In genomic region chr10:87059401-87059800, GRCh38 we compare ENCODE assay signal across 25 cellular contexts. TPM values are rescaled to one million over a fixed set of nuclear protein-coding genes. Genes with fewer than 3 reads are reported as not detected.
"Had no signal": no experiment of that assay in that cellular context is flagged by ENCODE, and none has a peak within 500 bp of the region (broad histone marks: within the 10 kb centered on the region; RNA-seq: fewer than 3 reads in every experiment).

No MANE protein-coding gene starts in this region.

- FAIRE-seq: K562, RCC 7860 had no signal

- H3K27me3 ChIP-seq: SJSA1 had no signal

- H3K27ac ChIP-seq: KMS-11, SJSA1, SK-N-MC had no signal

- ATAC-seq: K562 had no signal

- H3K4me3 ChIP-seq: K562, SJSA1, SK-N-MC had no signal

- H3K4me1 ChIP-seq: SJSA1 had no signal

- H3K9me3 ChIP-seq: SJSA1 had no signal

- DNase-seq: MV-4-11, NCI-H1048, NCI-H1105, NCI-H1417, NCI-H1436 treated with DMSO at 0.1 percent for 48 hours, NCI-H1694, NCI-H187 treated with DMSO at 0.1 percent for 48 hours, NCI-H2029 treated with DMSO at 0.1 percent for 48 hours, NCI-H2171 treated with DMSO at 0.1 percent for 48 hours, NCI-H524, NCI-H526 treated with DMSO at 0.1 percent for 48 hours, NCI-H748 treated with DMSO at 0.1 percent for 48 hours, Right ventricle myocardium superior, RPMI8226, SIG-M5 had no signal

- H3K9ac ChIP-seq: KMS-11 had no signal

- H3K4me2 ChIP-seq: KMS-11 had no signal

RNA-seq across cellular contexts. Expression of gene FAM25A, which starts 39.3 kb away (rescaled TPM):
- total RNA-seq: HT-29, K562, LHCN-M2, MCF 10A, NCI-H460, Right ventricle myocardium superior, SJSA1 had no signal
- polyA plus RNA-seq: IgD-negative memory B cell, K562 had no signal
